Comparison of ENCODE assay signal across 8 cellular contexts in genomic region chr21:26845750-26846035, GRCh38. TPM values are rescaled to one million over a fixed set of nuclear protein-coding genes. Genes with fewer than 3 reads are reported as not detected.
DNase-seq lines count a peak whose midpoint lies in the region; ATAC-seq and TF ChIP-seq lines count a peak whose summit lies in the region.

No MANE protein-coding gene starts in this region.

- no peak overlapping the region for H2BK15ac ChIP-seq in mesendoderm (replicated peaks; ENCODE audit: low read depth)

- H3K27me3 Mint-ChIP-seq in activated T-cell treated with anti-CD3 and anti-CD28 coated beads, Interleukin-2, amount 50 U/mL, for 4 hours (ENCODE audit: low read depth), result peaks cover 71% of the 10 kb centered on the region
- H3K27me3 Mint-ChIP-seq in chondrocyte (ENCODE audit: low read depth), result no peaks in the 10 kb centered on the region

- peak overlapping the region; percentile 71 for H3K4me3 Mint-ChIP-seq in activated T-cell treated with anti-CD3 and anti-CD28 coated beads, Interleukin-2, amount 50 U/mL, for 4 hours
- H3K4me3 Mint-ChIP-seq in chondrocyte (ENCODE audit: unreplicated experiment), result peak overlapping the region; percentile 96

- no peaks in the 10 kb centered on the region for H3K9me3 ChIP-seq in upper lobe of left lung

- peaks cover 8% of the 10 kb centered on the region for H3K79me1 ChIP-seq in mesendoderm (ENCODE audit: low read length)

- TF ChIP-seq EP300 in upper lobe of left lung (IDR thresholded peaks at IDR 0.05), result no peak

- WGBS in mesendoderm (ENCODE audit: extremely low coverage, insufficient coverage, low lambda C conversion rate), result no CpG with 5 or more reads among the region's 9 CpGs
- 0 to 1% methylated on average over 9 of the region's 9 CpGs for WGBS in upper lobe of left lung, 2 donors

- no peaks in the 10 kb centered on the region for H3K9me3 Mint-ChIP-seq in activated T-cell treated with anti-CD3 and anti-CD28 coated beads, Interleukin-2, amount 50 U/mL, for 4 hours
- no peaks in the 10 kb centered on the region for H3K9me3 Mint-ChIP-seq in chondrocyte (ENCODE audit: low read depth)

- peak overlapping the region; percentile 87 for H4K8ac ChIP-seq in mesendoderm (ENCODE audit: low read depth, low read length)

- H3K4me2 ChIP-seq in mesendoderm (ENCODE audit: low read length), result peak overlapping the region; percentile 82

- H3K27ac Mint-ChIP-seq in chondrocyte (ENCODE audit: unreplicated experiment), result peak overlapping the region; percentile 64

- H2BK5ac ChIP-seq in mesendoderm (ENCODE audit: low read length), result peak overlapping the region; percentile 97

- peak overlapping the region; percentile 80 for H2BK120ac ChIP-seq in mesendoderm (ENCODE audit: low read depth, low read length)

- in situ Hi-C loops in KBM-7 (cut with MboI; ENCODE audit: low pct_unique_long_range_greater_than_20kb, low sequenced_read_pairs), result loop anchor here (25.0 kb wide), 1 partner anchor 867 kb away; no protein-coding TSS in a partner anchor

- H3K36me3 ChIP-seq in mesendoderm (ENCODE audit: control insufficient read depth, insufficient read depth, low read length) (peaks cover 8% of the 10 kb centered on the region), upper lobe of left lung (peaks cover 0 to 20% (median 1%) of the 10 kb centered on the region in 4 donors)

- no peak for TF ChIP-seq POLR2A in upper lobe of left lung (IDR thresholded peaks at IDR 0.05)

- peaks cover 2% of the 10 kb centered on the region for H3K4me1 ChIP-seq in mesendoderm (ENCODE audit: control insufficient read depth, low read depth, low read length)
- peaks cover 25 to 59% (median 33%) of the 10 kb centered on the region in 4 donors for H3K4me1 ChIP-seq in upper lobe of left lung

- TF ChIP-seq CTCF in chondrocyte (IDR thresholded peaks at IDR 0.05) (no peak), upper lobe of left lung (IDR thresholded peaks at IDR 0.05) (no peak)

- peak overlapping the region; percentile 85 for H3K4ac ChIP-seq in mesendoderm (ENCODE audit: low read depth, low read length)

- peaks cover 36% of the 10 kb centered on the region for H3K79me2 ChIP-seq in mesendoderm (ENCODE audit: control insufficient read depth, insufficient read depth, low read length)

- DNase-seq in activated T-cell treated with anti-CD3 and anti-CD28 coated beads, Interleukin-2, amount 50 U/mL, for 4 hours, result no peak
- DNase-seq in activated T-cell treated with anti-CD3 and anti-CD28 coated beads for 4 hours, result no peak
- no peak for DNase-seq in chondrocyte (ENCODE audit: low spot score)
- no peak for DNase-seq in mesendoderm
- no peak for DNase-seq in upper lobe of left lung
- no peak for DNase-seq in amniotic stem cell (lab: John Stamatoyannopoulos, UW)
- DNase-seq in KBM-7, result no peak

- H3K23ac ChIP-seq in mesendoderm (ENCODE audit: low read length), result peak overlapping the region; percentile 49

- H3K27me3 ChIP-seq in mesendoderm (ENCODE audit: insufficient read depth, low read length, poor library complexity) (no peaks in the 10 kb centered on the region), upper lobe of left lung (peaks cover 0 to 12% (median 5%) of the 10 kb centered on the region in 4 donors)

- no peaks in the 10 kb centered on the region for H3K36me3 Mint-ChIP-seq in activated T-cell treated with anti-CD3 and anti-CD28 coated beads, Interleukin-2, amount 50 U/mL, for 4 hours (ENCODE audit: insufficient read depth)
- peaks cover 11% of the 10 kb centered on the region for H3K36me3 Mint-ChIP-seq in chondrocyte (ENCODE audit: low read depth)

- H3K27ac ChIP-seq in mesendoderm (ENCODE audit: low read depth, low read length), result peak overlapping the region; percentile 98
- H3K27ac ChIP-seq in upper lobe of left lung, result peak overlapping the region; percentile 88 to 98 (median 91)

- no peak overlapping the region for H2AK5ac ChIP-seq in mesendoderm (ENCODE audit: low read length)

- ATAC-seq in activated T-cell treated with anti-CD3 and anti-CD28 coated beads, Interleukin-2, amount 50 U/mL, for 4 hours, result no peak
- ATAC-seq in upper lobe of left lung (ENCODE audit: low FRiP score in 2 of 2) (no peak), GM21619 (IDR thresholded peaks at IDR 0.05; ENCODE audit: unreplicated experiment) (no peak)

- H3K9ac ChIP-seq in mesendoderm (ENCODE audit: low read length), result peak overlapping the region; percentile 95

- H3K18ac ChIP-seq in mesendoderm (ENCODE audit: low read length), result peak overlapping the region; percentile 96

- H4K5ac ChIP-seq in mesendoderm (ENCODE audit: low read length), result peak overlapping the region; percentile 50

- H3K56ac ChIP-seq in mesendoderm (ENCODE audit: low read length), result peak overlapping the region; percentile 95

- peaks cover 30% of the 10 kb centered on the region for H3K4me1 Mint-ChIP-seq in activated T-cell treated with anti-CD3 and anti-CD28 coated beads, Interleukin-2, amount 50 U/mL, for 4 hours (ENCODE audit: low read depth)
- H3K4me1 Mint-ChIP-seq in chondrocyte (ENCODE audit: low read depth), result peaks cover 43% of the 10 kb centered on the region

- peak overlapping the region; percentile 64 for H3K4me3 ChIP-seq in mesendoderm (ENCODE audit: low read length)
- H3K4me3 ChIP-seq in upper lobe of left lung, result peak overlapping the region; percentile 59 to 83 (median 71)

RNA-seq across cellular contexts. Expression of gene ADAMTS1, which starts 0.5 kb away (rescaled TPM):
- 1 to 10 TPM in 2 of 3 donors, under 1 TPM in 1; 0.38 to 1.1 (median 1.0) TPM for total RNA-seq in activated T-cell treated with anti-CD3 and anti-CD28 coated beads, Interleukin-2, amount 50 U/mL, for 4 hours
- 27.2 to 91.2 TPM (median 29.7 TPM) in 3 replicates for total RNA-seq in chondrocyte
- polyA plus RNA-seq in mesendoderm (2013, experiment 1 of 2), result 36.2 TPM
- polyA plus RNA-seq in mesendoderm (2013, experiment 2 of 2), result 42.5 TPM
- 100 to 1,000 TPM in 1 of 6 donors, 10 to 100 TPM in 5; 37.9 to 144 (median 58.4) TPM for total RNA-seq in upper lobe of left lung

Comparison
In these comparisons a context has a peak if more than half of its experiments do, and no peak if none do; other contexts are left out.
1. RNA of gene ADAMTS1, which starts 0.5 kb away (total RNA-seq): 37.9 to 144 TPM in upper lobe of left lung and 27.2 to 91.2 TPM in chondrocyte; 0.38 to 1.1 TPM in activated T-cell treated with anti-CD3 and anti-CD28 coated beads, Interleukin-2, amount 50 U/mL, for 4 hours; every median in the first group is over 10 times any median in the second.